In the genomic region with DNA sequence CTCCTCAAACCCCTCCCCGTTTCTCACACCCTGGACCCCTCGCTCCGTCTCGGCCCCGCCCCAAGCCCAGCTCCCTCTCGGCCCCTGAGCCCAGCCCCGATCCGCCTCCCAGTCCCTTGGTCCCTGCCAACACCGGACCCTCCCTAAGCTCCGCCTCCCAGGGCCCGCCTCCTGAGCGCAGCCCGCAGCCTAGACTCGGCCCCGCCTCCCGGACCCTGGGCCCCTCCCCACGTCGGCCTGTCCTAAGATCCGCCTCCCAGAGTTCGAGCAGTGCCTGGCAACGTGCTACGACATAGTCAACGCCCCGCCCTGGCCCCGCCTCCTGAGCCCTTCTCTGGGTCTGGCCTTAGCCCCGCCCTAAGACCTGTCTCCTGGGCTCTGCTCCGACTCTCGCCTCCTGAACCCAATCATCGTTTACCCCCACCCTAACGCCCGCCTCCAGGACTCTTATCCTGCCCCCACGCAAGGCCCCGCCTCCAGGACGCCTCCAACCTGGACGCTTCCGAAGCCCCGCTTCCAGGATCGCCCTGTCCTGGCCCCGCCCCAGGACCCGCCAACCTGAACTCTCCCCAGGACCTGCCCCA, we compare ENCODE assay signal across 8 cellular contexts. TPM values are rescaled to one million over a fixed set of nuclear protein-coding genes. Genes with fewer than 3 reads are reported as not detected.
DNase-seq lines count a peak whose midpoint lies in the region; ATAC-seq, FAIRE-seq and TF ChIP-seq lines count a peak whose summit lies in the region.
"Not testable (repeated sequence)": the region's sequence is repeated elsewhere in the genome, so short reads cannot be mapped to it uniquely, and the experiment has no call there.

No MANE protein-coding gene starts in this region.

- peak overlapping the region; percentile 89 for H3K4me3 Mint-ChIP-seq in astrocyte (ENCODE audit: unreplicated experiment)

- not testable (repeated sequence) for H3K27me3 Mint-ChIP-seq in astrocyte (ENCODE audit: low read depth, unreplicated experiment)

- not testable (repeated sequence) for H3K9me3 Mint-ChIP-seq in astrocyte (ENCODE audit: unreplicated experiment)

- not testable (repeated sequence) for H3K36me3 ChIP-seq in astrocyte (ENCODE audit: insufficient read depth, low read length); uterus

- not testable (repeated sequence) for H4K20me1 ChIP-seq in astrocyte (ENCODE audit: insufficient read depth, low read length)

- peak overlapping the region; percentile 94 for H3K4me2 ChIP-seq in astrocyte (ENCODE audit: low read length)

- H3K4me1 ChIP-seq in astrocyte (ENCODE audit: insufficient read depth, low read length) = peaks cover 18% of the 10 kb centered on the region
- not testable (repeated sequence) for H3K4me1 ChIP-seq in right cardiac atrium (ENCODE audit: control insufficient read depth, insufficient read depth, low read length); uterus

- under 1% methylated on average over 40 of the region's 40 CpGs for WGBS in right cardiac atrium

- not testable (repeated sequence) for TF ChIP-seq CTCF in astrocyte (IDR thresholded peaks at IDR 0.05; ENCODE audit: insufficient read depth, low read depth, low read length); uterus (IDR thresholded peaks at IDR 0.05)

- TF ChIP-seq POLR2A in uterus (IDR thresholded peaks at IDR 0.05) = peak; percentile 60 to 68

- not testable (repeated sequence) for H3K27me3 ChIP-seq in astrocyte (ENCODE audit: insufficient read depth, low read length); right cardiac atrium (ENCODE audit: control insufficient read depth, insufficient read depth); uterus

- intact Hi-C loops in right cardiac atrium (cut with DNase I); uterus (cut with DNase I; ENCODE audit: low total_unique reads): not testable (repeated sequence)

- H3K36me3 Mint-ChIP-seq in astrocyte (ENCODE audit: low read depth, unreplicated experiment) = not testable (repeated sequence)

- ATAC-seq in GM18499 (IDR thresholded peaks at IDR 0.05; ENCODE audit: insufficient read depth, unreplicated experiment) (peak; percentile 90), HG02973 (IDR thresholded peaks at IDR 0.05; ENCODE audit: unreplicated experiment) (peak; percentile 78), right cardiac atrium (peak; percentile 95 to 96)

- peak overlapping the region; percentile 75 for H3K27ac ChIP-seq in astrocyte (ENCODE audit: low read depth, low read length)
- peak overlapping the region; percentile 33 for H3K27ac ChIP-seq in right cardiac atrium (ENCODE audit: low read length)
- peak overlapping the region; percentile 92 to 94 for H3K27ac ChIP-seq in uterus

- not testable (repeated sequence) for H3K79me2 ChIP-seq in astrocyte (ENCODE audit: insufficient read depth, low read length)

- H3K27ac Mint-ChIP-seq in astrocyte (ENCODE audit: unreplicated experiment) = peak overlapping the region; percentile 77

- DNase-seq in NCI-H1930 (lab: John Stamatoyannopoulos, UW) (peak; percentile 95 to 97), T-helper 22 cell (ENCODE audit: low read depth) (peak; percentile 99), astrocyte (ENCODE audit: low read depth) (peak; percentile 94), right cardiac atrium (peak; percentile 100), putamen (ENCODE audit: low spot score) (peak; percentile 99), uterus (peak; percentile 100)

- peak overlapping the region; percentile 87 for H3K9ac ChIP-seq in astrocyte (ENCODE audit: low read length)

- not testable (repeated sequence) for H3K4me1 Mint-ChIP-seq in astrocyte (ENCODE audit: low read depth, unreplicated experiment)

- H3K4me3 ChIP-seq in astrocyte (ENCODE audit: insufficient read depth, low read depth, low read length) (peak overlapping the region; percentile 69), right cardiac atrium (ENCODE audit: low read length) (peak overlapping the region; percentile 53), uterus (peak overlapping the region; percentile 66 to 67)

- H3K9me3 ChIP-seq in astrocyte (ENCODE audit: insufficient read depth, low read depth, low read length); right cardiac atrium (ENCODE audit: control insufficient read depth, low read length); uterus: not testable (repeated sequence)

- FAIRE-seq in astrocyte (lab: Jason Lieb, UNC) = not testable (repeated sequence)

- peak overlapping the region; percentile 78 for H2AFZ ChIP-seq in astrocyte (ENCODE audit: low read depth, low read length)

RNA-seq across cellular contexts. Expression of a gene that starts 53.1 kb away (rescaled TPM):
- total RNA-seq in astrocyte (not detected in 2 replicates), right cardiac atrium (1 to 10 TPM; 2.0 to 4.8 (median 3.6) TPM), uterus (under 1 TPM in 1 of 4 donors, not detected in 3; 0.70 TPM)
- polyA plus RNA-seq in right cardiac atrium = 4.5 TPM

Comparison
In these comparisons a context has a peak if more than half of its experiments do, and no peak if none do; other contexts are left out.
1. Peak in every context shown above with its lines: DNase-seq, ATAC-seq, H3K4me3 ChIP-seq and H3K27ac ChIP-seq.
2. H3K27ac ChIP-seq: peak in every context shown above with its lines; median percentile 93 in uterus; 75 in astrocyte; 33 in right cardiac atrium.